Comparison of ENCODE assay signal across 12 cellular contexts in the genomic region with DNA sequence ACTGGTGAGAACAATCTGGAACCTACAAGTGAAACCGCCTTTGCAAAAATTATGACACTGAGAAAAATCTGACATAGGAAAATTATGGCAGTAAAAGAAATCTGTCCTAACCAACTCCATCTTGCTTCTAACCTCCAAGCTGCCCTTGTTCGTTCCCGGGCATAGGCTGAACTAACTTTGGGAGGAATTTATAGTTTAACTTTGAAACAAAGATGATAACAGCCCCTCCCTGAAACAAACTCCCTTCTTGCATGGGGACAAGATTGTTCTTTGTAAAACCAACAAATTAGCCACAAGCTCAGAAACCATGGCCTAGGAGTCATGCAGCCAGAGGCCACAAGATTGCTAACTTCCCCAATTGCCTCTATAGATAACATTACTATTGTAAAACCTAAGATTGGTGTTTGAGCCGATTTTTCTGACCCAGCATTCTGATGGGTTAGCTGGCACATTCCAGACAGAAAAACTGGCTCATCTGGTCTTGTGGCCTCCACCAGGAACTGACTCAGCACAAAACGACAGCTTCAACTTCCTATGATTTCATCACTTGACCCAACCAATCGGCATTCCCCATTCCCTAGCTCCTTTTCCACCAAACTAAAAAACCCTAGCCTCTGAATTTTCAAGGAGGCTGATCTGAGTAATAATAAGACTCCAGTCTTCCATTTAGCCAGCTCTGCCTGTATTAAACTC. TPM values are rescaled to one million over a fixed set of nuclear protein-coding genes. Genes with fewer than 3 reads are reported as not detected.
DNase-seq lines count a peak whose midpoint lies in the region; ATAC-seq lines count a peak whose summit lies in the region.
"Had no signal": no experiment of that assay in that cellular context is flagged by ENCODE, and none has a peak within 500 bp of the region (broad histone marks: within the 10 kb centered on the region; RNA-seq: fewer than 3 reads in every experiment).

No MANE protein-coding gene starts in this region.

- DNase-seq in EL (peak; percentile 70), MV-4-11 (lab: John Stamatoyannopoulos, UW) (peak; percentile 51), dermis blood vessel endothelial cell (peak; percentile 62), non-pigmented ciliary epithelial cell (ENCODE audit: low read depth) (peak; percentile 87), DMS 273 (lab: John Stamatoyannopoulos, UW; ENCODE audit: unreplicated experiment) (no peak), iPS-NIHi11 (ENCODE audit: low spot score) (no peak), NOMO-1 treated with dmso at 0.1 percent for 144 hours (lab: John Stamatoyannopoulos, UW; ENCODE audit: unreplicated experiment) (no peak)
- DNase-seq: activated CD4-positive, alpha-beta T cell treated with anti-CD3 and anti-CD28 coated beads for 36 hours; activated effector memory CD4-positive, alpha-beta T cell treated with Interleukin-2 at 50 U/mL for 16 hours; NCI-H2107; right cardiac atrium had no signal

- ATAC-seq in GM18873 (IDR thresholded peaks at IDR 0.05; ENCODE audit: low FRiP score, unreplicated experiment) = no peak
- ATAC-seq: activated CD4-positive, alpha-beta T cell treated with anti-CD3 and anti-CD28 coated beads for 36 hours; right cardiac atrium had no signal

RNA-seq across cellular contexts. Expression of a gene that starts 3.6 kb away (rescaled TPM):
- total RNA-seq in dermis blood vessel endothelial cell = under 0.01 and 0.23 TPM in 2 replicates

Comparison
In these comparisons a context has a peak if more than half of its experiments do, and no peak if none do; other contexts are left out.
1. DNase-seq: peak in EL (single experiment), MV-4-11 (single experiment), dermis blood vessel endothelial cell (single experiment) and non-pigmented ciliary epithelial cell (single experiment); none in DMS 273 (single experiment), iPS-NIHi11 (single experiment) and NOMO-1 treated with dmso at 0.1 percent for 144 hours (single experiment).